In genomic region chr16:65497571-65497970, GRCh38 we compare ENCODE assay signal across 1 cellular context.
TF ChIP-seq lines count a peak whose summit lies in the region.

No MANE protein-coding gene starts in this region.

TF ChIP-seq in IMR-90, 13 proteins besides CTCF, POLR2A, EP300 and RAD21 (continued from another document):
- TF ChIP-seq, protein P1, sequence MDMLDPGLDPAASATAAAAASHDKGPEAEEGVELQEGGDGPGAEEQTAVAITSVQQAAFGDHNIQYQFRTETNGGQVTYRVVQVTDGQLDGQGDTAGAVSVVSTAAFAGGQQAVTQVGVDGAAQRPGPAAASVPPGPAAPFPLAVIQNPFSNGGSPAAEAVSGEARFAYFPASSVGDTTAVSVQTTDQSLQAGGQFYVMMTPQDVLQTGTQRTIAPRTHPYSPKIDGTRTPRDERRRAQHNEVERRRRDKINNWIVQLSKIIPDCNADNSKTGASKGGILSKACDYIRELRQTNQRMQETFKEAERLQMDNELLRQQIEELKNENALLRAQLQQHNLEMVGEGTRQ (IDR thresholded peaks at IDR 0.05; ENCODE audit: low read depth, low read length) = no peak
- TF ChIP-seq MAFK (IDR thresholded peaks at IDR 0.05; ENCODE audit: low read depth, low read length) = no peak
- no peak for TF ChIP-seq RCOR1 (IDR thresholded peaks at IDR 0.05; ENCODE audit: insufficient replicate concordance, low read length)
